ENCODE assay signal across 24 cellular contexts in the genomic region with DNA sequence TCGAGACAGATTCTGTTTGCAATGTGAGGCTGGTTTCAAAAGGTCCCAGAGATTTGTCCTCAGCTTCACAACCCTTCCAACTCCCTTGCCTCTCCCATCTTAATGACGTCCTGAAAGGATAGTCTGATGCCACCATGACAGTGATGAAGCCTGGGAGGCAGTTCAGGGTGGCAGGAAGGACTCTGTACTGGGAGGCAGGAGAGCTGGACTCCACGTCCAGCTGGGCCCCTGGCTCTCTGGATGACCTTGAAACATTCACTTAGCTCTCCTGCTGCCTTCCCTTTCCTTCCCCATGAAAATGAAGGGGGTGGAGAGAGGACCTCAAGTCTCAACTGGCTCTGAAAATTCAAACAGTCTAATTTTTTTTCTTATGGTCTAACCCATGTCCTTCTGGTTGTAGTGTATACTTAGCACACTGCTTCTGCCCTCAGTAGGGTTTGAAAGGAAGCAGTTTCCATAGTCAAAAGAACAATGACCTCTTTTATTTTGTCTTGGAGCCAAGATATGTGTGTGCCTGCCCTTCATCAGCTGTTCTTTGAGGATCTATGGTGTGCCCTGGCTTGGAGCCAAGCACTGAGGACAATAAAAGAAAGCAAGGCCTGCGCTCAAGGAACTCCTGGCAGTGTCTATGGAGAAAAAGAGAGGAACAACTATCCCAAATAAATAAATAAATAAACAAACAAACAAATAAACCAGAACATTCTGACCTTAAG.
A peak's percentile ranks its signal among the peaks of the same experiment; 100 is the strongest.
DNase-seq lines count a peak whose midpoint lies in the region; ATAC-seq and TF ChIP-seq lines count a peak whose summit lies in the region.
"Had no signal": no experiment of that assay in that cellular context is flagged by ENCODE, and none has a peak within 500 bp of the region (broad histone marks: within the 10 kb centered on the region; RNA-seq: fewer than 3 reads in every experiment).

No MANE protein-coding gene starts in this region.

- peak; percentile 26 to 78 (median 64) for DNase-seq in heart left ventricle
- no peak for DNase-seq in left cardiac atrium
- peak; percentile 36 to 50 for DNase-seq in cardiac fibroblast (ENCODE audit: low read depth in 2 of 2)
- peak; percentile 16 to 26 for DNase-seq in heart right ventricle
- DNase-seq in stimulated activated CD4-positive, alpha-beta T cell treated with anti-CD3 and anti-CD28 coated beads, Interleukin-2, amount 100 ng/mL, for 24 hours: no peak
- DNase-seq: activated CD4-positive, alpha-beta memory T cell treated with anti-CD3 and anti-CD28 coated beads for 36 hours; activated CD8-positive, alpha-beta memory T cell treated with anti-CD3 and anti-CD28 coated beads, Interleukin-2, amount 50 U/mL, for 48 hours; aorta; central memory CD4-positive, alpha-beta T cell; DMS53; head of caudate nucleus; NCI-H1436 treated with DMSO at 0.1 percent for 48 hours; NCI-H524 treated with DMSO at 0.1 percent for 48 hours; Peyer's patch; stimulated activated CD4-positive, alpha-beta T cell treated with anti-CD3 and anti-CD28 coated beads, Interleukin-4, amount 100 ng/mL, for 24 hours; trophoblast cell had no signal

- H3K4me1 ChIP-seq in heart left ventricle: peaks cover 0 to 17% (median 3%) of the 10 kb centered on the region in 12 donors
- H3K4me1 ChIP-seq in heart right ventricle: peaks cover 0 to 15% (median 7%) of the 10 kb centered on the region in 9 donors
- H3K4me1 ChIP-seq: parathyroid adenoma, Peyer's patch, SJSA1 had no signal

- ATAC-seq in heart left ventricle (peak; percentile 63 to 92 (median 76)), left cardiac atrium (no peak), heart right ventricle (peak in 6 of 8 donors; percentile 67 to 86 (median 79)), HG03439 (IDR thresholded peaks at IDR 0.05; ENCODE audit: unreplicated experiment) (no peak), GM21367 (IDR thresholded peaks at IDR 0.05; ENCODE audit: unreplicated experiment) (no peak)
- ATAC-seq: activated T-helper 17 cell treated with anti-CD3 and anti-CD28 coated beads, Interleukin-2, amount 50 U/mL, for 72 hours; HCT116 had no signal

- intact Hi-C loops in heart left ventricle (cut with DNase I) (no loop called here), left cardiac atrium (cut with DNase I) (no loop called here), heart right ventricle (cut with DNase I) (no loop called here)

- no peak for TF ChIP-seq POLR2A in heart left ventricle (IDR thresholded peaks at IDR 0.05)

- no peak overlapping the region for H3K4me3 ChIP-seq in heart left ventricle
- no peak overlapping the region for H3K4me3 ChIP-seq in cardiac fibroblast (replicated peaks in 1 of 2; ENCODE audit: low read depth in 2 of 2, low read length in 2 of 2)
- H3K4me3 ChIP-seq in heart right ventricle: no peak overlapping the region
- H3K4me3 ChIP-seq: lung, Peyer's patch, SJSA1 had no signal

- H3K36me3 ChIP-seq in heart left ventricle: no peaks in the 10 kb centered on the region
- no peaks in the 10 kb centered on the region for H3K36me3 ChIP-seq in heart right ventricle
- H3K36me3 ChIP-seq: Peyer's patch, SJSA1 had no signal

- H3K9me3 ChIP-seq in heart left ventricle (no peaks in the 10 kb centered on the region), heart right ventricle (no peaks in the 10 kb centered on the region)
- H3K9me3 ChIP-seq: Peyer's patch, SJSA1 had no signal

- TF ChIP-seq CTCF in heart left ventricle (IDR thresholded peaks at IDR 0.05) (no peak), cardiac fibroblast (IDR thresholded peaks at IDR 0.05; ENCODE audit: low read depth, low read length) (no peak), heart right ventricle (IDR thresholded peaks at IDR 0.05) (no peak)

- H3K27me3 ChIP-seq in heart left ventricle (no peaks in the 10 kb centered on the region), heart right ventricle (no peaks in the 10 kb centered on the region)
- H3K27me3 ChIP-seq: Peyer's patch, SJSA1 had no signal

- WGBS in heart left ventricle, 4 donors: 40 to 50% (median 47%) methylated on average over 4 of the region's 4 CpGs
- 42 to 54% methylated on average over 4 of the region's 4 CpGs for WGBS in heart right ventricle, 2 donors

- H3K27ac ChIP-seq in heart left ventricle: peak overlapping the region in 4 of 12 donors; percentile 4 to 57 (median 53)
- H3K27ac ChIP-seq in heart right ventricle: peak overlapping the region in 4 of 10 donors; percentile 19 to 56 (median 38)
- H3K27ac ChIP-seq: KMS-11, parathyroid adenoma, Peyer's patch, SJSA1 had no signal

Comparison
In these comparisons a context has a peak if more than half of its experiments do, and no peak if none do; other contexts are left out.
1. ATAC-seq: peak in heart left ventricle (4 of 4) and heart right ventricle (6 of 8); none in left cardiac atrium (0 of 2), HG03439 (single experiment) and GM21367 (single experiment).
2. DNase-seq: peak in heart left ventricle (5 of 5), cardiac fibroblast (2 of 2) and heart right ventricle (2 of 2); none in left cardiac atrium (single experiment) and stimulated activated CD4-positive, alpha-beta T cell treated with anti-CD3 and anti-CD28 coated beads, Interleukin-2, amount 100 ng/mL, for 24 hours (0 of 2).